ENCODE assay signal across 22 cellular contexts in genomic region chr6:79506251-79506650, GRCh38.
"Had no signal": no experiment of that assay in that cellular context is flagged by ENCODE, and none has a peak within 500 bp of the region (broad histone marks: within the 10 kb centered on the region; RNA-seq: fewer than 3 reads in every experiment).

No MANE protein-coding gene starts in this region.

- H3K4me1 ChIP-seq: esophagus squamous epithelium, left lung, tibial artery had no signal

- DNase-seq: activated CD4-positive, alpha-beta T cell treated with anti-CD3 and anti-CD28 coated beads, Interleukin-2, amount 10 ng/mL, durations not matched to agents 24 days and 14 days; activated CD8-positive, alpha-beta T cell treated with anti-CD3 and anti-CD28 coated beads for 36 hours; activated naive CD4-positive, alpha-beta T cell treated with anti-CD3 and anti-CD28 coated beads for 36 hours; activated T-cell treated with anti-CD3 and anti-CD28 coated beads, Interleukin-2, amount 50 U/mL, for 1 hour; cerebellar nuclear complex; cortex of kidney; esophagus squamous epithelium; foreskin melanocyte; head of caudate nucleus; kidney; left lung; midbrain; nucleus accumbens; posterior cingulate gyrus; retina; stimulated activated naive CD4-positive, alpha-beta T cell; T-helper 1 cell; T-helper 9 cell; tibial artery had no signal

- H3K27me3 ChIP-seq: esophagus squamous epithelium, left lung, tibial artery had no signal

- H3K9me3 ChIP-seq: esophagus squamous epithelium, left lung, tibial artery had no signal

- H3K27ac ChIP-seq: esophagus squamous epithelium, left lung, tibial artery had no signal

- H3K27ac Mint-ChIP-seq: activated CD4-positive, alpha-beta T cell treated with anti-CD3 and anti-CD28 coated beads, Interleukin-2, amount 10 ng/mL, durations not matched to agents 24 days and 14 days; activated CD8-positive, alpha-beta T cell treated with anti-CD3 and anti-CD28 coated beads for 36 hours; activated naive CD4-positive, alpha-beta T cell treated with anti-CD3 and anti-CD28 coated beads for 36 hours; activated T-helper 2 cell treated with anti-CD3 and anti-CD28 coated beads, Interferon-gamma antibody, Interleukin-2, Interleukin-4, amounts not matched to agents 10 μg/mL and 5 μg/mL and 100 μg/mL, durations not matched to agents 14 hours and 24 hours and 36 hours; brain; nephron had no signal

- H3K4me1 Mint-ChIP-seq: activated CD4-positive, alpha-beta T cell treated with anti-CD3 and anti-CD28 coated beads, Interleukin-2, amount 10 ng/mL, durations not matched to agents 24 days and 14 days; brain; nephron had no signal

- H3K4me3 Mint-ChIP-seq: activated CD4-positive, alpha-beta T cell treated with anti-CD3 and anti-CD28 coated beads, Interleukin-2, amount 10 ng/mL, durations not matched to agents 24 days and 14 days; activated CD8-positive, alpha-beta T cell treated with anti-CD3 and anti-CD28 coated beads for 36 hours; activated naive CD4-positive, alpha-beta T cell treated with anti-CD3 and anti-CD28 coated beads for 36 hours; brain; nephron had no signal

- ATAC-seq: activated CD8-positive, alpha-beta T cell treated with anti-CD3 and anti-CD28 coated beads for 36 hours; left lung had no signal

- H3K4me3 ChIP-seq: esophagus squamous epithelium, left lung, tibial artery had no signal

- H3K36me3 ChIP-seq: left lung had no signal

- H3K9me3 Mint-ChIP-seq: activated CD4-positive, alpha-beta T cell treated with anti-CD3 and anti-CD28 coated beads, Interleukin-2, amount 10 ng/mL, durations not matched to agents 24 days and 14 days; activated CD8-positive, alpha-beta T cell treated with anti-CD3 and anti-CD28 coated beads for 36 hours; activated T-helper 2 cell treated with anti-CD3 and anti-CD28 coated beads, Interferon-gamma antibody, Interleukin-2, Interleukin-4, amounts not matched to agents 10 μg/mL and 5 μg/mL and 100 μg/mL, durations not matched to agents 14 hours and 24 hours and 36 hours; nephron had no signal

- H3K27me3 Mint-ChIP-seq: activated CD4-positive, alpha-beta T cell treated with anti-CD3 and anti-CD28 coated beads, Interleukin-2, amount 10 ng/mL, durations not matched to agents 24 days and 14 days; activated CD8-positive, alpha-beta T cell treated with anti-CD3 and anti-CD28 coated beads for 36 hours had no signal
